Comparison of ENCODE assay signal across 1 cellular context in genomic region chr2:157173740-157174184, GRCh38.
TF ChIP-seq lines count a peak whose summit lies in the region.

No MANE protein-coding gene starts in this region.

TF ChIP-seq in GM23338, 12 proteins besides CTCF, POLR2A, EP300 and RAD21 (continued from another document):
- no peak for TF ChIP-seq EZH2phosphoT487 (IDR thresholded peaks at IDR 0.05; ENCODE audit: unreplicated experiment)
- no peak for TF ChIP-seq POLR2AphosphoS5 (IDR thresholded peaks at IDR 0.05; ENCODE audit: low read depth)
- no peak for TF ChIP-seq STAT1 (IDR thresholded peaks at IDR 0.05; ENCODE audit: unreplicated experiment)
- TF ChIP-seq ETS1 (IDR thresholded peaks at IDR 0.05), result no peak
